1 cellular context compared by ENCODE assay signal in genomic region chr1:9941-10717, GRCh38.
TF ChIP-seq lines count a peak whose summit lies in the region.
"Not testable (repeated sequence)": the region's sequence is repeated elsewhere in the genome, so short reads cannot be mapped to it uniquely, and the experiment has no call there.

No MANE protein-coding gene starts in this region.

TF ChIP-seq in HepG2, 621 proteins besides CTCF, POLR2A, EP300 and RAD21 (continued from another document):
- TF ChIP-seq SOX13 (IDR thresholded peaks at IDR 0.05) = peak; percentile 54; the same call in 1 of the 2 replicates
- not testable (repeated sequence) for TF ChIP-seq SOX13 (CRISPR knock-in tag; conservative IDR thresholded peaks at IDR 0.05 in 1 of 2, IDR thresholded peaks at IDR 0.05 in 1 of 2)
